ENCODE assay signal across 16 cellular contexts in the genomic region with DNA sequence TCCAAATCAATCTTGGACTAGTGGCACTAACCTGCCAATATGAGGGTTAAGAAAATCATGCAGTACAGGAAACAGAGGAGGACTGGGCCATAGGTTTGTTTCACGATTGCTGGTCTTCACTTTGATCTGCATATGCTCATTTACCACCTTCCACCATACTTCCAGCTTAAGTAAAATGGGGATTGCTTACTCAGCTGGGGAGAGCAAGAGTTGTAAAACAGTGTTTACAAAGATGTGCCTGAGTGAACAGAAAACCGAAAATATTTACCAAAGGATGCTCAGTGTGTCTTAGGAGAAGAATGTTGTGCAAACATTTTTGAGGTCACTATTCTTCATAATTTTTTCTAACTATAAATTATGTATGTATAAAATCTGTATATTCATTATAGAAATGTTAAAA.
DNase-seq lines count a peak whose midpoint lies in the region; ATAC-seq and TF ChIP-seq lines count a peak whose summit lies in the region.
"Had no signal": no experiment of that assay in that cellular context is flagged by ENCODE, and none has a peak within 500 bp of the region (broad histone marks: within the 10 kb centered on the region; RNA-seq: fewer than 3 reads in every experiment).

No MANE protein-coding gene starts in this region.

- H3K27ac ChIP-seq in stomach, result peak overlapping the region in 4 of 5 donors; percentile 54 to 86 (median 70)
- H3K27ac ChIP-seq: HL-60, uterus, WERI-Rb-1 had no signal

- H3K36me3 ChIP-seq in endocrine pancreas (ENCODE audit: control insufficient read depth, insufficient read depth, low read length) (no peaks in the 10 kb centered on the region), stomach (no peaks in the 10 kb centered on the region)
- H3K36me3 ChIP-seq: uterus, WERI-Rb-1 had no signal

- no peak for TF ChIP-seq CTCF in stomach (IDR thresholded peaks at IDR 0.05)

- no peaks in the 10 kb centered on the region for H3K4me1 ChIP-seq in endocrine pancreas (ENCODE audit: control insufficient read depth, insufficient read depth, low read length)
- H3K4me1 ChIP-seq in stomach, result peaks cover 5 to 38% (median 32%) of the 10 kb centered on the region in 4 donors
- H3K4me1 ChIP-seq: uterus had no signal

- H3K9me3 ChIP-seq in endocrine pancreas (ENCODE audit: control insufficient read depth, low read length) (no peaks in the 10 kb centered on the region), stomach (no peaks in the 10 kb centered on the region)
- H3K9me3 ChIP-seq: uterus had no signal

- DNase-seq in NCI-H1417 (lab: John Stamatoyannopoulos, UW) (peak in 2 of 3 experiments; percentile 34 to 45), NCI-H1417 treated with DMSO at 0.1 percent for 48 hours (lab: John Stamatoyannopoulos, UW) (no peak), NCI-H526 (lab: John Stamatoyannopoulos, UW) (peak; percentile 68 to 80), stomach (no peak), NOMO-1 treated with dmso at 0.1 percent for 144 hours (lab: John Stamatoyannopoulos, UW; ENCODE audit: unreplicated experiment) (no peak), NCI-H2196 (lab: John Stamatoyannopoulos, UW; ENCODE audit: unreplicated experiment) (no peak)
- DNase-seq: activated naive CD8-positive, alpha-beta T cell treated with anti-CD3 and anti-CD28 coated beads, Interleukin-2, amount 50 U/mL, for 24 hours; cerebellar nuclear complex; NCI-H146; T-helper 1 cell; uterus; WERI-Rb-1 had no signal

- H3K4me3 ChIP-seq in endocrine pancreas (ENCODE audit: control insufficient read depth, insufficient read depth, low read length), result peak overlapping the region; percentile 35
- no peak overlapping the region for H3K4me3 ChIP-seq in stomach
- H3K4me3 ChIP-seq: uterus had no signal

- 40 to 63% (median 50%) methylated on average over 2 of the region's 2 CpGs for WGBS in stomach, 5 donors

- no peak for TF ChIP-seq EP300 in stomach (IDR thresholded peaks at IDR 0.05)

- no peaks in the 10 kb centered on the region for H3K27me3 ChIP-seq in endocrine pancreas (ENCODE audit: control insufficient read depth, insufficient read depth, low read length)
- H3K27me3 ChIP-seq in stomach, result peaks cover 0 to 9% (median 0%) of the 10 kb centered on the region in 3 donors
- H3K27me3 ChIP-seq: uterus had no signal

- no peak overlapping the region for H3K9ac ChIP-seq in endocrine pancreas (ENCODE audit: control insufficient read depth, insufficient read depth, low read length)

- intact Hi-C loops in stomach (cut with DNase I; ENCODE audit: low total_unique reads), result no loop called here

- TF ChIP-seq POLR2A in stomach (IDR thresholded peaks at IDR 0.05), result no peak

- ATAC-seq in GM18867 (IDR thresholded peaks at IDR 0.05; ENCODE audit: unreplicated experiment), result no peak
- ATAC-seq: activated naive CD8-positive, alpha-beta T cell treated with anti-CD3 and anti-CD28 coated beads, Interleukin-2, amount 50 U/mL, for 24 hours; Right ventricle myocardium inferior had no signal

Comparison
In these comparisons a context has a peak if more than half of its experiments do, and no peak if none do; other contexts are left out.
1. DNase-seq: peak in NCI-H1417 (2 of 3) and NCI-H526 (2 of 2); none in NCI-H1417 treated with DMSO at 0.1 percent for 48 hours (single experiment), stomach (single experiment), NOMO-1 treated with dmso at 0.1 percent for 144 hours (single experiment) and NCI-H2196 (single experiment).